ENCODE assay signal across 9 cellular contexts in genomic region chr17:43713494-43714162, GRCh38. TPM values are rescaled to one million over a fixed set of nuclear protein-coding genes. Genes with fewer than 3 reads are reported as not detected.
DNase-seq lines count a peak whose midpoint lies in the region; ATAC-seq and TF ChIP-seq lines count a peak whose summit lies in the region.
"Had no signal": no experiment of that assay in that cellular context is flagged by ENCODE, and none has a peak within 500 bp of the region (broad histone marks: within the 10 kb centered on the region; RNA-seq: fewer than 3 reads in every experiment).

No MANE protein-coding gene starts in this region.

- DNase-seq in G401 (ENCODE audit: low spot score) (peak; percentile 41), M059J (ENCODE audit: low read depth) (peak; percentile 47), astrocyte of the cerebellum (ENCODE audit: low read depth) (no peak), smooth muscle cell (lab: John Stamatoyannopoulos, UW; ENCODE audit: unreplicated experiment) (no peak), NCI-H82 (lab: John Stamatoyannopoulos, UW) (no peak), globus pallidus (ENCODE audit: low spot score) (no peak)

- no peaks in the 10 kb centered on the region for H3K9me3 ChIP-seq in iPS-18a (ENCODE audit: control insufficient read depth, low read depth, low read length)
- H3K9me3 ChIP-seq in smooth muscle cell (replicated peaks; ENCODE audit: low read depth), result no peaks in the 10 kb centered on the region

- H3K79me2 ChIP-seq in smooth muscle cell (ENCODE audit: low read depth), result no peaks in the 10 kb centered on the region

- no peak for ATAC-seq in HG03469 (IDR thresholded peaks at IDR 0.05; ENCODE audit: unreplicated experiment)

- peak overlapping the region; percentile 71 for H2AFZ ChIP-seq in smooth muscle cell (ENCODE audit: low read depth)

- H3K4me3 ChIP-seq in astrocyte of the cerebellum (ENCODE audit: low read depth, low read length), result peak overlapping the region; percentile 37
- H3K4me3 ChIP-seq in iPS-18a (ENCODE audit: low read length), result peak overlapping the region; percentile 68
- H3K4me3 ChIP-seq in smooth muscle cell, result peak overlapping the region; percentile 50

- H3K4me2 ChIP-seq in smooth muscle cell, result peak overlapping the region; percentile 89

- no peaks in the 10 kb centered on the region for H3K36me3 ChIP-seq in iPS-18a (ENCODE audit: control insufficient read depth, low read depth, low read length)
- H3K36me3 ChIP-seq in smooth muscle cell (ENCODE audit: low read depth), result no peaks in the 10 kb centered on the region

- H4K20me1 ChIP-seq in smooth muscle cell (ENCODE audit: low read depth), result no peaks in the 10 kb centered on the region

- in situ Hi-C loops in G401 (cut with HindIII; ENCODE audit: low sequenced_read_pairs) (no loop called here), astrocyte of the cerebellum (cut with HindIII; ENCODE audit: low sequenced_read_pairs) (no loop called here)

- H3K27ac ChIP-seq in iPS-18a (ENCODE audit: low read length), result no peak overlapping the region
- H3K27ac ChIP-seq in smooth muscle cell (ENCODE audit: low read depth), result no peak overlapping the region

- H3K9ac ChIP-seq in iPS-18a (ENCODE audit: low read length), result peak overlapping the region; percentile 42
- H3K9ac ChIP-seq in smooth muscle cell (ENCODE audit: low read depth), result no peak overlapping the region

- peaks cover 38% of the 10 kb centered on the region for H3K27me3 ChIP-seq in iPS-18a (ENCODE audit: control insufficient read depth, insufficient read depth, low read length)
- no peaks in the 10 kb centered on the region for H3K27me3 ChIP-seq in smooth muscle cell (ENCODE audit: low read depth)

- 2% methylated on average over 51 of the region's 53 CpGs for WGBS in smooth muscle cell (ENCODE audit: low lambda C conversion rate)

- TF ChIP-seq CTCF in astrocyte of the cerebellum (IDR thresholded peaks at IDR 0.05; ENCODE audit: low read depth, low read length, missing control alignments) (no peak), smooth muscle cell (IDR thresholded peaks at IDR 0.05; ENCODE audit: borderline replicate concordance, insufficient read depth, poor library complexity, severe bottlenecking) (no peak)

- H3K4me1 ChIP-seq in iPS-18a (ENCODE audit: control insufficient read depth, low read depth, low read length) (no peaks in the 10 kb centered on the region), smooth muscle cell (ENCODE audit: low read depth) (peaks cover 2% of the 10 kb centered on the region)

- H3F3A ChIP-seq in smooth muscle cell (ENCODE audit: low read depth), result peaks cover 4% of the 10 kb centered on the region

RNA-seq across cellular contexts. Expression of gene SOST, which starts 45.0 kb away (rescaled TPM):
- total RNA-seq in G401 (2014; rRNA removed; shearing (Covaris generic)), result 59.3 and 74.0 TPM in 2 replicates
- not detected in 2 replicates for total RNA-seq in M059J (2014; rRNA removed; shearing (Covaris generic))
- total RNA-seq in smooth muscle cell, result not detected in 2 replicates
- not detected in 2 replicates for polyA plus RNA-seq in smooth muscle cell
- total RNA-seq: RPMI7951 had no signal

RNA-seq across cellular contexts. Expression of gene MEOX1, which starts 51.9 kb away (rescaled TPM):
- total RNA-seq in G401 (2014; rRNA removed; shearing (Covaris generic)), result 86.0 and 87.4 TPM in 2 replicates
- not detected in 2 replicates for total RNA-seq in M059J (2014; rRNA removed; shearing (Covaris generic))
- 0.31 and 0.58 TPM in 2 replicates for total RNA-seq in smooth muscle cell
- 0.79 and 1.7 TPM in 2 replicates for polyA plus RNA-seq in smooth muscle cell

Comparison
In these comparisons a context has a peak if more than half of its experiments do, and no peak if none do; other contexts are left out.
1. DNase-seq: peak in G401 (single experiment) and M059J (single experiment); none in astrocyte of the cerebellum (single experiment), smooth muscle cell (single experiment), NCI-H82 (single experiment) and globus pallidus (single experiment).
2. RNA of gene SOST, which starts 45.0 kb away (total RNA-seq): 59.3 to 74.0 TPM in G401; not detected in M059J and not detected in smooth muscle cell; every median in the first group is over 10 times any median in the second.
3. RNA of gene MEOX1, which starts 51.9 kb away (total RNA-seq): 86.0 to 87.4 TPM in G401; 0.31 to 0.58 TPM in smooth muscle cell and not detected in M059J; every median in the first group is over 10 times any median in the second.
4. Peak in every context shown above with its lines, with median percentiles within 50 percentile points of each other: H3K4me3 ChIP-seq.